9 cellular contexts compared by ENCODE assay signal in the genomic region with DNA sequence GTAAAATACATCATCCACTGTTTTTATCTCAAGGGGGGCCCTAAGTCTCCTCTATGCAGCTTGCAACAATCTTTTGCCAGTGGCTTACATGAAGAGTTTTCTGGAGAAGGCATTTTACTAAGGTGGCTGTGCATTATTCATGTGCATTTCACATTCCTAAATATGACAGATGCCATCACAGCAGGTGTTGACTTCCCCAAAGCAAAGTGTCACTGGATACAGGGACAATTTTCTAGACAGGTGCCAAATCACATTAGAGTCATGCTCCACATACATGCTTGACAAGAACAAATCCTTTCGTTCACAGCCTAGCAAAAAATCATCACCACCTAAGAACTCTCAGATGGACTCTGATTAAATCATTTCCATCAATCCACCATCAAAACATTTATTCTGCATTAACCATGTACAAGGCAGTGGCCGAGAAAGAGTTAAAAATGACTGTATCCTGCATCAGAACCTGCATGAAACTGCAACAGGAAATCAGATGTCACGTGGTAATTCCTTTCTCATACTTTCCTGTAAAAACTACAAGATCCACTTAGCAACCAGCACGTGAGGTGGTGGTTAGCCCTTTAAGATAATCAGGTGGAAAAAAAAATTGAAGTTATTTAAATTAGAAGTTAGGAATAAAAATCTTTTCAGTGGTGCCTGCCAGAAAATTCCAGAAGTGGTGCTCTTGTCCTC.
A peak's percentile ranks its signal among the peaks of the same experiment; 100 is the strongest.
DNase-seq lines count a peak whose midpoint lies in the region; ATAC-seq, FAIRE-seq and TF ChIP-seq lines count a peak whose summit lies in the region.
"Had no signal": no experiment of that assay in that cellular context is flagged by ENCODE, and none has a peak within 500 bp of the region (broad histone marks: within the 10 kb centered on the region; RNA-seq: fewer than 3 reads in every experiment).

No MANE protein-coding gene starts in this region.

- H3K79me2 ChIP-seq in GM12878 (ENCODE audit: control insufficient read depth, insufficient read depth, low read length), result no peaks in the 10 kb centered on the region; the same call in 1 of the 2 replicates
- peaks cover 37% of the 10 kb centered on the region for H3K79me2 ChIP-seq in hepatocyte

- intact Hi-C loops in activated naive CD4-positive, alpha-beta T cell treated with anti-CD3 and anti-CD28 coated beads for 36 hours (cut with micrococcal nuclease), result loop anchor here (1.0 to 10.0 kb wide), 4 partner anchors 9 to 638 kb away; a partner anchor contains a TSS
- intact Hi-C loops in GM12878 (cut with micrococcal nuclease; ENCODE audit: unreplicated experiment), result no loop called here

- no peak for TF ChIP-seq RAD21 in GM12878 (IDR thresholded peaks at IDR 0.05; ENCODE audit: insufficient read depth, low read depth, low read length)

- H4K20me1 ChIP-seq in GM12878 (ENCODE audit: control insufficient read depth, insufficient read depth) (no peaks in the 10 kb centered on the region), hepatocyte (ENCODE audit: insufficient read depth, poor library complexity, severe bottlenecking) (no peaks in the 10 kb centered on the region)

- SMC1A ChIA-PET in GM12878 (lab: Charles Lee; ENCODE audit: uncharacterized antibody, unreplicated experiment), result interaction anchor here (1.3 kb wide), 1 partner anchor 10 kb away, joined by 5 read pairs; no protein-coding TSS in a partner anchor

- H3K27ac ChIP-seq in GM12878 (ENCODE audit: control insufficient read depth, insufficient read depth) (no peak overlapping the region), hepatocyte (no peak overlapping the region)

- CTCF ChIA-PET in activated naive CD4-positive, alpha-beta T cell treated with anti-CD3 and anti-CD28 coated beads for 36 hours (lab: Charles Lee), result interaction anchor here (0.6 to 2.2 kb wide), 6 partner anchors 10 to 53 kb away, joined by 3 to 10 read pairs (median 5); no protein-coding TSS in a partner anchor
- CTCF ChIA-PET in GM12878 (lab: Yijun Ruan, JAX), result interaction anchor here (1.0 kb wide), 1 partner anchor 21 kb away, joined by 4 read pairs; no protein-coding TSS in a partner anchor

- no peaks in the 10 kb centered on the region for H3K9me2 ChIP-seq in hepatocyte (replicated peaks; ENCODE audit: insufficient read depth)

- POLR2A ChIA-PET in GM12878 (lab: Charles Lee), result no interaction called here

- H3K36me3 ChIP-seq in GM12878 (ENCODE audit: control insufficient read depth in 2 of 2, insufficient read depth in 2 of 2, low read length in 1 of 2), result peaks cover 0 to 3% of the 10 kb centered on the region in 2 experiments; a peak in 1 of 4 replicates
- no peaks in the 10 kb centered on the region for H3K36me3 ChIP-seq in hepatocyte (replicated peaks; ENCODE audit: insufficient read depth, low read depth)

- peaks cover 84% of the 10 kb centered on the region for H3K4me1 Mint-ChIP-seq in activated naive CD4-positive, alpha-beta T cell treated with anti-CD3 and anti-CD28 coated beads for 36 hours (ENCODE audit: low read depth)
- peaks cover 45% of the 10 kb centered on the region for H3K4me1 Mint-ChIP-seq in stimulated activated effector memory CD8-positive, alpha-beta T cell treated with anti-CD3 and anti-CD28 coated beads, Interleukin-12 subunit alpha, Interleukin-12 subunit beta, amount 100 ng/mL, for 72 hours

- RAD21 ChIA-PET in GM12878 (lab: Charles Lee; ENCODE audit: unreplicated experiment), result no interaction called here

- H3K4me1 ChIP-seq in GM12878 (ENCODE audit: control insufficient read depth, insufficient read depth, low read length), result peaks cover 17% of the 10 kb centered on the region
- no peaks in the 10 kb centered on the region for H3K4me1 ChIP-seq in hepatocyte (ENCODE audit: insufficient read depth)

- H3K4me3 ChIP-seq in Jurkat, Clone E6-1 (ENCODE audit: low read length), result no peak overlapping the region
- no peak overlapping the region for H3K4me3 ChIP-seq in GM12878
- H3K4me3 ChIP-seq in hepatocyte, result no peak overlapping the region

- no peak for FAIRE-seq in GM12878 (lab: Jason Lieb, UNC)

- peaks cover 2% of the 10 kb centered on the region for H3K9me3 Mint-ChIP-seq in activated naive CD4-positive, alpha-beta T cell treated with anti-CD3 and anti-CD28 coated beads for 36 hours
- no peaks in the 10 kb centered on the region for H3K9me3 Mint-ChIP-seq in stimulated activated effector memory CD8-positive, alpha-beta T cell treated with anti-CD3 and anti-CD28 coated beads, Interleukin-12 subunit alpha, Interleukin-12 subunit beta, amount 100 ng/mL, for 72 hours

- H2AFZ ChIP-seq in GM12878 (ENCODE audit: control insufficient read depth, low read depth, low read length), result no peak overlapping the region
- H2AFZ ChIP-seq in hepatocyte, result no peak overlapping the region

- H3K9me3 ChIP-seq in GM12878 (replicated peaks; ENCODE audit: control insufficient read depth, insufficient read depth, low read length) (no peaks in the 10 kb centered on the region), hepatocyte (ENCODE audit: low read depth) (no peaks in the 10 kb centered on the region)

- TF ChIP-seq EP300 in GM12878 (IDR thresholded peaks at IDR 0.05; ENCODE audit: borderline replicate concordance in 1 of 2, control insufficient read depth in 1 of 2, low read depth in 2 of 2, low read length in 2 of 2), result no peak

- in situ Hi-C loops in GM12878 (cut with MboI), result no loop called here

- no TSS peak for BruUV-seq in GM12878 (replicated peaks; lab: Mats Ljungman, UMichigan)

- no peak for ATAC-seq in GM12878
- ATAC-seq in stimulated activated effector memory CD8-positive, alpha-beta T cell treated with anti-CD3 and anti-CD28 coated beads, Interleukin-12 subunit alpha, Interleukin-12 subunit beta, amount 100 ng/mL, for 72 hours, result peak; percentile 62

- peaks cover 34% of the 10 kb centered on the region for H3K36me3 Mint-ChIP-seq in activated naive CD4-positive, alpha-beta T cell treated with anti-CD3 and anti-CD28 coated beads for 36 hours (ENCODE audit: low read depth)
- H3K36me3 Mint-ChIP-seq in stimulated activated effector memory CD8-positive, alpha-beta T cell treated with anti-CD3 and anti-CD28 coated beads, Interleukin-12 subunit alpha, Interleukin-12 subunit beta, amount 100 ng/mL, for 72 hours, result peaks cover 15% of the 10 kb centered on the region

- no peak for TF ChIP-seq CTCF in GM12878 (IDR thresholded peaks at IDR 0.05 in 2 of 3, conservative IDR thresholded peaks at IDR 0.05 in 1 of 3; ENCODE audit: control insufficient read depth in 2 of 3, extremely low read depth in 1 of 3, insufficient read depth in 1 of 3, low read depth in 3 of 3, low read length in 3 of 3)
- TF ChIP-seq CTCF in hepatocyte (IDR thresholded peaks at IDR 0.05; ENCODE audit: poor library complexity), result no peak

- no peaks in the 10 kb centered on the region for H3K27me3 Mint-ChIP-seq in activated naive CD4-positive, alpha-beta T cell treated with anti-CD3 and anti-CD28 coated beads for 36 hours (ENCODE audit: low read depth)

- 25% methylated on average over 4 of the region's 4 CpGs for WGBS in GM12878 (ENCODE audit: insufficient coverage, insufficient replicate concordance, low lambda C conversion rate, missing lambda C conversion rate)
- WGBS in hepatocyte (ENCODE audit: low lambda C conversion rate, missing lambda C conversion rate), result 76% methylated on average over 4 of the region's 4 CpGs

- DNase-seq in activated naive CD4-positive, alpha-beta T cell treated with anti-CD3 and anti-CD28 coated beads for 36 hours, result peak; percentile 70
- no peak for DNase-seq in activated naive CD4-positive, alpha-beta T cell (lab: John Stamatoyannopoulos, UW)
- peak; percentile 77 for DNase-seq in Jurkat, Clone E6-1 (ENCODE audit: low read depth, low spot score)
- DNase-seq in GM12878 (ENCODE audit: low read depth, low spot score) (no peak), foreskin melanocyte (no peak), HPDE6-E6E7 (ENCODE audit: extremely low spot score) (no peak), hepatocyte (ENCODE audit: low spot score) (no peak)
- no peak for DNase-seq in stimulated activated effector memory CD8-positive, alpha-beta T cell treated with anti-CD3 and anti-CD28 coated beads, Interleukin-12 subunit alpha, Interleukin-12 subunit beta, amount 100 ng/mL, for 72 hours (ENCODE audit: low spot score in 2 of 2)
- DNase-seq: activated CD4-positive, CD25-positive, alpha-beta regulatory T cell treated with anti-CD3 and anti-CD28 coated beads, Interleukin-2, amount 50 U/mL, for 72 hours had no signal

- H3K27ac Mint-ChIP-seq in activated naive CD4-positive, alpha-beta T cell treated with anti-CD3 and anti-CD28 coated beads for 36 hours, result peak overlapping the region; percentile 77
- peak overlapping the region; percentile 36 for H3K27ac Mint-ChIP-seq in stimulated activated effector memory CD8-positive, alpha-beta T cell treated with anti-CD3 and anti-CD28 coated beads, Interleukin-12 subunit alpha, Interleukin-12 subunit beta, amount 100 ng/mL, for 72 hours

- peak overlapping the region; percentile 22 for H3K4me2 ChIP-seq in GM12878 (ENCODE audit: control insufficient read depth, insufficient read depth)
- no peak overlapping the region for H3K4me2 ChIP-seq in hepatocyte

- H3K4me3 Mint-ChIP-seq in activated naive CD4-positive, alpha-beta T cell treated with anti-CD3 and anti-CD28 coated beads for 36 hours, result peak overlapping the region; percentile 30
- no peak overlapping the region for H3K4me3 Mint-ChIP-seq in stimulated activated effector memory CD8-positive, alpha-beta T cell treated with anti-CD3 and anti-CD28 coated beads, Interleukin-12 subunit alpha, Interleukin-12 subunit beta, amount 100 ng/mL, for 72 hours

- H3K27me3 ChIP-seq in GM12878 (replicated peaks in 1 of 2; ENCODE audit: control insufficient read depth in 2 of 2, insufficient read depth in 2 of 2, low read length in 1 of 2) (no peaks in the 10 kb centered on the region), hepatocyte (no peaks in the 10 kb centered on the region)

- H3K9ac ChIP-seq in GM12878 (ENCODE audit: control insufficient read depth, insufficient read depth, low read length), result no peak overlapping the region

- TF ChIP-seq POLR2A in GM12878 (IDR thresholded peaks at IDR 0.05; ENCODE audit: low read depth, low read length), result no peak

TF ChIP-seq in GM12878, 131 proteins besides CTCF, POLR2A, EP300 and RAD21 (continues in another document):
- no peak for TF ChIP-seq MEF2A (IDR thresholded peaks at IDR 0.05; ENCODE audit: insufficient read depth, low read depth, low read length)
- no peak for TF ChIP-seq ZNF384 (IDR thresholded peaks at IDR 0.05; ENCODE audit: borderline replicate concordance, low read depth, low read length)
- no peak for TF ChIP-seq EGR1 (IDR thresholded peaks at IDR 0.05; ENCODE audit: borderline replicate concordance in 1 of 2, low read depth in 2 of 2, low read length in 2 of 2)
- no peak for TF ChIP-seq BCL11A (IDR thresholded peaks at IDR 0.05; ENCODE audit: low read depth, low read length)
- peak; percentile 49 for TF ChIP-seq RUNX3 (IDR thresholded peaks at IDR 0.05; ENCODE audit: low read length)

Comparison
In these comparisons a context has a peak if more than half of its experiments do, and no peak if none do; other contexts are left out.
1. DNase-seq: peak in activated naive CD4-positive, alpha-beta T cell treated with anti-CD3 and anti-CD28 coated beads for 36 hours (single experiment) and Jurkat, Clone E6-1 (single experiment); none in activated naive CD4-positive, alpha-beta T cell (0 of 4), GM12878 (single experiment), stimulated activated effector memory CD8-positive, alpha-beta T cell treated with anti-CD3 and anti-CD28 coated beads, Interleukin-12 subunit alpha, Interleukin-12 subunit beta, amount 100 ng/mL, for 72 hours (0 of 2), foreskin melanocyte (single experiment), HPDE6-E6E7 (single experiment) and hepatocyte (single experiment).